In genomic region chr1:215590779-215591491, GRCh38 we compare ENCODE assay signal across 15 cellular contexts.
"Had no signal": no experiment of that assay in that cellular context is flagged by ENCODE, and none has a peak within 500 bp of the region (broad histone marks: within the 10 kb centered on the region; RNA-seq: fewer than 3 reads in every experiment).

No MANE protein-coding gene starts in this region.

- H3K4me3 ChIP-seq: body of pancreas, cardiac muscle cell, ovary had no signal

- H3K27ac Mint-ChIP-seq: activated CD8-positive, alpha-beta T cell treated with anti-CD3 and anti-CD28 coated beads, Interleukin-2, amount 10 ng/mL, durations not matched to agents 7 days and 5 days; activated naive CD4-positive, alpha-beta T cell treated with anti-CD3 and anti-CD28 coated beads, Interleukin-2, amount 50 U/mL, for 24 hours; naive thymus-derived CD8-positive, alpha-beta T cell had no signal

- H3K36me3 ChIP-seq: ovary had no signal

- H3K9me3 ChIP-seq: body of pancreas, ovary had no signal

- ATAC-seq: activated CD8-positive, alpha-beta T cell treated with anti-CD3 and anti-CD28 coated beads, Interleukin-2, amount 10 ng/mL, durations not matched to agents 7 days and 5 days; body of pancreas; left lobe of liver; naive thymus-derived CD8-positive, alpha-beta T cell; right cardiac atrium; stimulated activated naive CD8-positive, alpha-beta T cell treated with anti-CD3 and anti-CD28 coated beads, Interleukin-15, Interleukin-2, amounts not matched to agents 100 U/mL and 50 U/mL, for 24 hours had no signal

- H3K4me1 Mint-ChIP-seq: activated naive CD4-positive, alpha-beta T cell treated with anti-CD3 and anti-CD28 coated beads, Interleukin-2, amount 50 U/mL, for 24 hours had no signal

- H3K4me3 Mint-ChIP-seq: activated CD8-positive, alpha-beta T cell treated with anti-CD3 and anti-CD28 coated beads, Interleukin-2, amount 10 ng/mL, durations not matched to agents 7 days and 5 days; activated naive CD4-positive, alpha-beta T cell treated with anti-CD3 and anti-CD28 coated beads, Interleukin-2, amount 50 U/mL, for 24 hours; naive thymus-derived CD8-positive, alpha-beta T cell had no signal

- DNase-seq: activated CD4-positive, alpha-beta T cell treated with anti-CD3 and anti-CD28 coated beads, Interleukin-2, amount 50 U/mL, for 1 hour; activated CD4-positive, CD25-positive, alpha-beta regulatory T cell treated with anti-CD3 and anti-CD28 coated beads, Interleukin-2, amount 50 U/mL, for 72 hours; activated CD8-positive, alpha-beta T cell treated with anti-CD3 and anti-CD28 coated beads, Interleukin-2, amount 10 ng/mL, durations not matched to agents 7 days and 5 days; activated gamma-delta T cell treated with Interleukin-2 at 50 U/mL for 16 hours; anterior cingulate cortex; body of pancreas; foreskin melanocyte; naive thymus-derived CD8-positive, alpha-beta T cell; ovary; stimulated activated CD4-positive, alpha-beta T cell treated with anti-CD3 and anti-CD28 coated beads, Interleukin-4, amount 100 ng/mL, for 4 hours; stimulated activated naive CD8-positive, alpha-beta T cell treated with anti-CD3 and anti-CD28 coated beads, Interleukin-15, Interleukin-2, amounts not matched to agents 100 U/mL and 50 U/mL, for 24 hours had no signal

- H3K27ac ChIP-seq: body of pancreas, cardiac muscle cell, ovary had no signal

- H3K27me3 Mint-ChIP-seq: activated naive CD4-positive, alpha-beta T cell treated with anti-CD3 and anti-CD28 coated beads, Interleukin-2, amount 50 U/mL, for 24 hours; naive thymus-derived CD8-positive, alpha-beta T cell had no signal
